8 cellular contexts compared by ENCODE assay signal in the genomic region with DNA sequence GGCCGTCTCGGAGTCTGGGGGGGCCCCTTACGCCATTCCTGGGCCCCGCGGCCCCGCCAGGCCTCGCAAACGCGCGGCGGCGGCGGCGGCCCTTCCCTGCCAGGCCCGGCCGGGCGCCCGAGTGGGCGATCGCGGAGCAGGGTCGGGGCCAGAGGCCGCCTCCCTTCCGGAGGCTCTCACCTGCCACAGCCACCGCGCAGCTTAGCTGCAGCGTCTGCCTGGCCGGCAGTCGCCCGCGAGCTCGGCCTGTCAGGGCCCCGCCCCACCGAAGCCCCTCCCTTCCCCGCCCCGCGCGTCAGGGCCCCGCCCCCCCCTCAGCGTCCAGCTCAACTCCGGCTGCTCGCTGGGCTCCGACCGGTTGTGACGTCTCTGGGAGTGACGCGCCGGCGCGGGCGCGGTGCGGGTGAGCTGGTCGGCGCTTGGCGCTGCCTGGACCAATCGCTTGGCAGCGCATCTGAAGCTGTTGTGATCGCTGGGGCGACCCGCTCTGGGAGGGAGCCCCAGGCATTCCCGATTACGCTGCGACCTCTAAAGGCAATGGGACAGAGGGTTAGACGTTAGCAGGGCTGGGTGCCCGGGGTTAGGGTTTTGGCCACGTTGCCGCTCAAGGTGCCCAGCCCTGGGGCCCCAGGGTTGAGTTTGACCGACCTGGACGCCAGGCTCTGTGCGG.
DNase-seq lines count a peak whose midpoint lies in the region; ATAC-seq and TF ChIP-seq lines count a peak whose summit lies in the region.

A gene with protein sequence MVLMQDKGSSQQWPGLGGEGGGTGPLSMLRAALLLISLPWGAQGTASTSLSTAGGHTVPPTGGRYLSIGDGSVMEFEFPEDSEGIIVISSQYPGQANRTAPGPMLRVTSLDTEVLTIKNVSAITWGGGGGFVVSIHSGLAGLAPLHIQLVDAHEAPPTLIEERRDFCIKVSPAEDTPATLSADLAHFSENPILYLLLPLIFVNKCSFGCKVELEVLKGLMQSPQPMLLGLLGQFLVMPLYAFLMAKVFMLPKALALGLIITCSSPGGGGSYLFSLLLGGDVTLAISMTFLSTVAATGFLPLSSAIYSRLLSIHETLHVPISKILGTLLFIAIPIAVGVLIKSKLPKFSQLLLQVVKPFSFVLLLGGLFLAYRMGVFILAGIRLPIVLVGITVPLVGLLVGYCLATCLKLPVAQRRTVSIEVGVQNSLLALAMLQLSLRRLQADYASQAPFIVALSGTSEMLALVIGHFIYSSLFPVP (minus strand): TSS at position 216 of the 670 bp plus-strand sequence. CDS start 1,689 bp downstream, outside the sequence.

- H3K4me3 ChIP-seq in epithelial cell of esophagus (ENCODE audit: low read length): peak within 1 kb of the TSS; percentile 69

- no peak for TF ChIP-seq EP300 in Ishikawa (IDR thresholded peaks at IDR 0.05; ENCODE audit: borderline replicate concordance)

- peak; percentile 82 for ATAC-seq in GM21619 (IDR thresholded peaks at IDR 0.05; ENCODE audit: unreplicated experiment)

- DNase-seq in DMS153 (lab: John Stamatoyannopoulos, UW) (peak; percentile 94), OCI-M2 (lab: John Stamatoyannopoulos, UW; ENCODE audit: unreplicated experiment) (peak; percentile 10), activated T-cell treated with anti-CD3 and anti-CD28 coated beads for 4 hours (peak; percentile 73), epithelial cell of esophagus (ENCODE audit: low read depth) (peak; percentile 93), middle frontal gyrus (ENCODE audit: extremely low spot score, low spot score) (peak; percentile 89)
- peak; percentile 73 to 76 for DNase-seq in stimulated activated CD8-positive, alpha-beta memory T cell treated with anti-CD3 and anti-CD28 coated beads, Interleukin-2, amount 100 ng/mL, for 1 hour (ENCODE audit: low read depth in 2 of 2)

- no peak for TF ChIP-seq CTCF in epithelial cell of esophagus (IDR thresholded peaks at IDR 0.05; ENCODE audit: insufficient read depth, low read depth, low read length, missing control alignments)

- no peak; the same call in 1 of the 2 replicates for TF ChIP-seq RAD21 in Ishikawa (IDR thresholded peaks at IDR 0.05; ENCODE audit: low read depth)

TF ChIP-seq in Ishikawa, 13 proteins besides CTCF, POLR2A, EP300 and RAD21:
- TF ChIP-seq NFIC (IDR thresholded peaks at IDR 0.05) (no peak), TCF12 (IDR thresholded peaks at IDR 0.05; ENCODE audit: low read depth) (no peak), FOXM1 (IDR thresholded peaks at IDR 0.05; ENCODE audit: borderline replicate concordance, low read depth) (no peak), TAF1 (IDR thresholded peaks at IDR 0.05; ENCODE audit: low read depth) (peak; percentile 68; the same call in 1 of the 2 replicates), CREB1 (IDR thresholded peaks at IDR 0.05; ENCODE audit: low read depth) (peak; percentile 64), YY1 (IDR thresholded peaks at IDR 0.05; ENCODE audit: low read depth) (no peak), TEAD4 (IDR thresholded peaks at IDR 0.05) (no peak), ZBTB7A (IDR thresholded peaks at IDR 0.05; ENCODE audit: low read depth) (no peak), CEBPB (IDR thresholded peaks at IDR 0.05) (no peak), EGR1 (IDR thresholded peaks at IDR 0.05) (no peak)
- TF ChIP-seq, protein P1, sequence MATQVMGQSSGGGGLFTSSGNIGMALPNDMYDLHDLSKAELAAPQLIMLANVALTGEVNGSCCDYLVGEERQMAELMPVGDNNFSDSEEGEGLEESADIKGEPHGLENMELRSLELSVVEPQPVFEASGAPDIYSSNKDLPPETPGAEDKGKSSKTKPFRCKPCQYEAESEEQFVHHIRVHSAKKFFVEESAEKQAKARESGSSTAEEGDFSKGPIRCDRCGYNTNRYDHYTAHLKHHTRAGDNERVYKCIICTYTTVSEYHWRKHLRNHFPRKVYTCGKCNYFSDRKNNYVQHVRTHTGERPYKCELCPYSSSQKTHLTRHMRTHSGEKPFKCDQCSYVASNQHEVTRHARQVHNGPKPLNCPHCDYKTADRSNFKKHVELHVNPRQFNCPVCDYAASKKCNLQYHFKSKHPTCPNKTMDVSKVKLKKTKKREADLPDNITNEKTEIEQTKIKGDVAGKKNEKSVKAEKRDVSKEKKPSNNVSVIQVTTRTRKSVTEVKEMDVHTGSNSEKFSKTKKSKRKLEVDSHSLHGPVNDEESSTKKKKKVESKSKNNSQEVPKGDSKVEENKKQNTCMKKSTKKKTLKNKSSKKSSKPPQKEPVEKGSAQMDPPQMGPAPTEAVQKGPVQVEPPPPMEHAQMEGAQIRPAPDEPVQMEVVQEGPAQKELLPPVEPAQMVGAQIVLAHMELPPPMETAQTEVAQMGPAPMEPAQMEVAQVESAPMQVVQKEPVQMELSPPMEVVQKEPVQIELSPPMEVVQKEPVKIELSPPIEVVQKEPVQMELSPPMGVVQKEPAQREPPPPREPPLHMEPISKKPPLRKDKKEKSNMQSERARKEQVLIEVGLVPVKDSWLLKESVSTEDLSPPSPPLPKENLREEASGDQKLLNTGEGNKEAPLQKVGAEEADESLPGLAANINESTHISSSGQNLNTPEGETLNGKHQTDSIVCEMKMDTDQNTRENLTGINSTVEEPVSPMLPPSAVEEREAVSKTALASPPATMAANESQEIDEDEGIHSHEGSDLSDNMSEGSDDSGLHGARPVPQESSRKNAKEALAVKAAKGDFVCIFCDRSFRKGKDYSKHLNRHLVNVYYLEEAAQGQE (IDR thresholded peaks at IDR 0.05; ENCODE audit: low read depth): no peak
- TF ChIP-seq, protein P2, sequence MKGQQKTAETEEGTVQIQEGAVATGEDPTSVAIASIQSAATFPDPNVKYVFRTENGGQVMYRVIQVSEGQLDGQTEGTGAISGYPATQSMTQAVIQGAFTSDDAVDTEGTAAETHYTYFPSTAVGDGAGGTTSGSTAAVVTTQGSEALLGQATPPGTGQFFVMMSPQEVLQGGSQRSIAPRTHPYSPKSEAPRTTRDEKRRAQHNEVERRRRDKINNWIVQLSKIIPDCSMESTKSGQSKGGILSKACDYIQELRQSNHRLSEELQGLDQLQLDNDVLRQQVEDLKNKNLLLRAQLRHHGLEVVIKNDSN (IDR thresholded peaks at IDR 0.05): no peak
- TF ChIP-seq, protein P3, sequence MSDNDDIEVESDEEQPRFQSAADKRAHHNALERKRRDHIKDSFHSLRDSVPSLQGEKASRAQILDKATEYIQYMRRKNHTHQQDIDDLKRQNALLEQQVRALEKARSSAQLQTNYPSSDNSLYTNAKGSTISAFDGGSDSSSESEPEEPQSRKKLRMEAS (IDR thresholded peaks at IDR 0.05): no peak
TF ChIP-seq in Ishikawa: peak in this region for 2.

Comparison
In these comparisons a context has a peak if more than half of its experiments do, and no peak if none do; other contexts are left out.
1. Peak in every context shown above with its lines: DNase-seq, ATAC-seq and H3K4me3 ChIP-seq.
2. DNase-seq: peak in every context shown above with its lines; median percentile 94 in DMS153; 93 in epithelial cell of esophagus; 89 in middle frontal gyrus; 74 in stimulated activated CD8-positive, alpha-beta memory T cell treated with anti-CD3 and anti-CD28 coated beads, Interleukin-2, amount 100 ng/mL, for 1 hour; 73 in activated T-cell treated with anti-CD3 and anti-CD28 coated beads for 4 hours; 10 in OCI-M2.